Comparison of ENCODE assay signal across 8 cellular contexts in genomic region chr12:121590476-121591143, GRCh38. TPM values are rescaled to one million over a fixed set of nuclear protein-coding genes. Genes with fewer than 3 reads are reported as not detected.
DNase-seq lines count a peak whose midpoint lies in the region; ATAC-seq, FAIRE-seq and TF ChIP-seq lines count a peak whose summit lies in the region.

No MANE protein-coding gene starts in this region.

- no peaks in the 10 kb centered on the region for H3K27me3 Mint-ChIP-seq in T-helper 1 cell treated with Interleukin-12 subunit alpha and Interleukin-12 subunit beta and Interleukin-4 antibody, amounts not matched to agents 30 μg/mL and 1 μg/mL, for 36 hours (ENCODE audit: low read depth)

- H3K27ac Mint-ChIP-seq in T-helper 1 cell treated with Interleukin-12 subunit alpha and Interleukin-12 subunit beta and Interleukin-4 antibody, amounts not matched to agents 30 μg/mL and 1 μg/mL, for 36 hours = peak overlapping the region; percentile 99

- TF ChIP-seq CTCF in astrocyte of the spinal cord (IDR thresholded peaks at IDR 0.05; ENCODE audit: low read depth, low read length) = no peak
- TF ChIP-seq CTCF in HepG2 (CRISPR knock-in tag; IDR thresholded peaks at IDR 0.05) = no peak

- in situ Hi-C loops in astrocyte of the spinal cord (cut with HindIII; ENCODE audit: low sequenced_read_pairs) = no loop called here
- in situ Hi-C loops in HepG2 (cut with HindIII; ENCODE audit: extremely low pct_ligation_motif_present, low pct_unique_long_range_greater_than_20kb) = no loop called here

- H3K36me3 Mint-ChIP-seq in T-helper 1 cell treated with Interleukin-12 subunit alpha and Interleukin-12 subunit beta and Interleukin-4 antibody, amounts not matched to agents 30 μg/mL and 1 μg/mL, for 36 hours (ENCODE audit: low read depth) = peaks cover 15% of the 10 kb centered on the region

- no peaks in the 10 kb centered on the region for H3K36me3 ChIP-seq in HepG2 (replicated peaks in 1 of 2; ENCODE audit: control insufficient read depth in 1 of 2, insufficient read depth in 2 of 2, low read length in 2 of 2)

- peaks cover 31% of the 10 kb centered on the region for H3K4me1 ChIP-seq in HepG2 (ENCODE audit: insufficient read depth, low read length)

- H2AFZ ChIP-seq in HepG2 (ENCODE audit: low read length) = peak overlapping the region; percentile 99

- TSS peak; percentile 58 for BruUV-seq in HepG2 (replicated peaks; lab: Mats Ljungman, UMichigan)

- H3K79me2 ChIP-seq in HepG2 (ENCODE audit: insufficient read depth, low read length) = no peaks in the 10 kb centered on the region

- ATAC-seq in HG02678 (IDR thresholded peaks at IDR 0.05; ENCODE audit: unreplicated experiment) (peak; percentile 53), HepG2 (peak; percentile 76), HG02798 (IDR thresholded peaks at IDR 0.05; ENCODE audit: poor library complexity, unreplicated experiment) (no peak), GM18517 (IDR thresholded peaks at IDR 0.05; ENCODE audit: unreplicated experiment) (no peak)

- peak overlapping the region; percentile 1 for H3K4me3 ChIP-seq in astrocyte of the spinal cord (ENCODE audit: low read depth, low read length)
- H3K4me3 ChIP-seq in HepG2 (replicated peaks in 1 of 3; ENCODE audit: insufficient read depth in 1 of 3, low read depth in 2 of 3, low read length in 3 of 3) = peak overlapping the region; percentile 50 to 69 (median 55)

- CTCF ChIA-PET in HepG2 (lab: Yijun Ruan, JAX; ENCODE audit: low intra/inter-chr PET ratio, low total read pairs) = no interaction called here

- POLR2A ChIA-PET in HepG2 (lab: Yijun Ruan, JAX) = interaction anchor here (0.8 kb wide), 1 partner anchor 10 kb away, joined by 3 read pairs; no protein-coding TSS in a partner anchor

- H3K9me3 ChIP-seq in HepG2 (ENCODE audit: low read length) = no peaks in the 10 kb centered on the region

- DNase-seq in ELF-1 (ENCODE audit: low read depth, low spot score) (peak; percentile 71), astrocyte of the spinal cord (ENCODE audit: low read depth, low spot score) (peak; percentile 29), HepG2 (ENCODE audit: low spot score) (peak; percentile 58)
- peak; percentile 27 to 66 for DNase-seq in stimulated activated CD8-positive, alpha-beta memory T cell treated with anti-CD3 and anti-CD28 coated beads, Interleukin-7, amount 100 ng/mL, for 48 hours (ENCODE audit: extremely low read depth in 1 of 2, low read depth in 1 of 2)

- H3K9ac ChIP-seq in HepG2 (ENCODE audit: insufficient read depth, low read depth, low read length) = peak overlapping the region; percentile 81

- intact Hi-C loops in HepG2 (cut with micrococcal nuclease; ENCODE audit: unreplicated experiment) = no loop called here

- peaks cover 27% of the 10 kb centered on the region for H3K4me1 Mint-ChIP-seq in T-helper 1 cell treated with Interleukin-12 subunit alpha and Interleukin-12 subunit beta and Interleukin-4 antibody, amounts not matched to agents 30 μg/mL and 1 μg/mL, for 36 hours (ENCODE audit: low read depth)

- H3K27ac ChIP-seq in HepG2 (ENCODE audit: extremely low read length, insufficient read depth, low read length) = peak overlapping the region; percentile 90

- no peak for TF ChIP-seq EP300 in HepG2 (IDR thresholded peaks at IDR 0.05; ENCODE audit: low read depth in 2 of 2, low read length in 2 of 2)
- no peak for TF ChIP-seq EP300 in HepG2 (CRISPR knock-in tag; IDR thresholded peaks at IDR 0.05; ENCODE audit: borderline replicate concordance)

- FAIRE-seq in HepG2 (lab: Jason Lieb, UNC) = no peak

- H3K4me2 ChIP-seq in HepG2 (ENCODE audit: low read depth, low read length) = peak overlapping the region; percentile 95

- H4K20me1 ChIP-seq in HepG2 (ENCODE audit: insufficient read depth, low read length) = no peaks in the 10 kb centered on the region

- no peak for TF ChIP-seq POLR2A in HepG2 (IDR thresholded peaks at IDR 0.05; ENCODE audit: insufficient read depth in 1 of 2, low read depth in 2 of 2, low read length in 2 of 2)

- H3K4me3 Mint-ChIP-seq in T-helper 1 cell treated with Interleukin-12 subunit alpha and Interleukin-12 subunit beta and Interleukin-4 antibody, amounts not matched to agents 30 μg/mL and 1 μg/mL, for 36 hours = peak overlapping the region; percentile 80

- H3K27me3 ChIP-seq in HepG2 (ENCODE audit: control insufficient read depth in 1 of 2, insufficient read depth in 2 of 2, low read length in 2 of 2) = no peaks in the 10 kb centered on the region

- no peak for TF ChIP-seq RAD21 in HepG2 (CRISPR knock-in tag; IDR thresholded peaks at IDR 0.05)

- 17% methylated on average over 10 of the region's 10 CpGs for WGBS in HepG2 (ENCODE audit: low lambda C conversion rate)

- H3K9me3 Mint-ChIP-seq in T-helper 1 cell treated with Interleukin-12 subunit alpha and Interleukin-12 subunit beta and Interleukin-4 antibody, amounts not matched to agents 30 μg/mL and 1 μg/mL, for 36 hours = no peaks in the 10 kb centered on the region

TF ChIP-seq in HepG2, 621 proteins besides CTCF, POLR2A, EP300 and RAD21 (continues in another document):
- no peak for TF ChIP-seq GMEB1 (CRISPR knock-in tag; IDR thresholded peaks at IDR 0.05; ENCODE audit: borderline replicate concordance)
- peak; percentile 32; the same call in 1 of the 2 replicates for TF ChIP-seq FOSL2 (CRISPR knock-in tag; IDR thresholded peaks at IDR 0.05)
- TF ChIP-seq ASH2L (IDR thresholded peaks at IDR 0.05; ENCODE audit: insufficient read length, low read depth, low read length) = peak; percentile 74
- peak; percentile 12; the same call in 1 of the 2 replicates for TF ChIP-seq ZFY (CRISPR knock-in tag; IDR thresholded peaks at IDR 0.05)
- 0 out of 2 replicates have a peak, but pooled peaks have one; percentile 26 for TF ChIP-seq ZNF605 (CRISPR knock-in tag; IDR thresholded peaks at IDR 0.05)
- TF ChIP-seq PRPF4 (IDR thresholded peaks at IDR 0.05; ENCODE audit: low read depth, low read length, poor library complexity, severe bottlenecking) = no peak

RNA-seq across cellular contexts. Expression of gene KDM2B, which starts 9.8 kb away (rescaled TPM):
- total RNA-seq in HepG2 (2016; rRNA removed; fragmentation: Illumina TruSeq; extraction: Trizol) = 25.3 and 26.1 TPM in 2 replicates
- total RNA-seq in HepG2 (2016; cell fraction: cytosol; rRNA removed; fragmentation: Illumina TruSeq; extraction: Trizol; ENCODE audit: low read depth) = 11.2 and 11.4 TPM in 2 replicates
- total RNA-seq in HepG2 (2016; cell fraction: insoluble cytoplasmic fraction; rRNA removed; fragmentation: Illumina TruSeq; extraction: Trizol) = 20.6 and 26.1 TPM in 2 replicates
- total RNA-seq in HepG2 (2016; cell fraction: membrane; rRNA removed; fragmentation: Illumina TruSeq; extraction: Trizol) = 25.8 and 29.0 TPM in 2 replicates
- total RNA-seq in HepG2 (2016; cell fraction: nucleus; rRNA removed; fragmentation: Illumina TruSeq; extraction: Trizol) = 18.4 and 20.7 TPM in 2 replicates
- 17.0 and 17.5 TPM in 2 replicates for polyA plus RNA-seq in HepG2 (2011; rRNA removed)
- polyA plus RNA-seq in HepG2 (2011; cell fraction: cytosol; rRNA removed) = 8.3 and 13.5 TPM in 2 replicates
- 50.3 and 60.7 TPM in 2 replicates for polyA plus RNA-seq in HepG2 (2011; cell fraction: nucleus; rRNA removed)
- polyA plus RNA-seq in HepG2 (2012) = 13.5 and 15.6 TPM in 2 replicates
- 6.0 and 6.9 TPM in 2 replicates for polyA plus RNA-seq in HepG2 (2016; cell fraction: cytosol; fragmentation: Illumina TruSeq; extraction: Trizol; ENCODE audit: low read depth)
- polyA plus RNA-seq in HepG2 (2016; cell fraction: insoluble cytoplasmic fraction; fragmentation: Illumina TruSeq; extraction: Trizol; ENCODE audit: low read depth) = 23.7 and 31.0 TPM in 2 replicates
- 17.2 and 18.2 TPM in 2 replicates for polyA plus RNA-seq in HepG2 (2016; cell fraction: membrane; fragmentation: Illumina TruSeq; extraction: Trizol; ENCODE audit: low read depth)
- polyA plus RNA-seq in HepG2 (2016; cell fraction: nucleus; fragmentation: Illumina TruSeq; extraction: Trizol; ENCODE audit: insufficient read depth, low read depth) = 36.9 and 37.0 TPM in 2 replicates
- polyA minus RNA-seq in HepG2 (2011; rRNA and poly(A)+ RNA removed; ENCODE audit: low replicate concordance) = 53.2 and 72.8 TPM in 2 replicates
- 18.0 and 20.7 TPM in 2 replicates for polyA minus RNA-seq in HepG2 (2011; cell fraction: cytosol; rRNA and poly(A)+ RNA removed)
- polyA minus RNA-seq in HepG2 (2011; cell fraction: nucleus; rRNA and poly(A)+ RNA removed) = 21.1 and 21.9 TPM in 2 replicates

RNA-seq across cellular contexts. Expression of gene ORAI1, which starts 35.7 kb away (rescaled TPM):
- 5.9 and 9.2 TPM in 2 replicates for total RNA-seq in HepG2 (2016; rRNA removed; fragmentation: Illumina TruSeq; extraction: Trizol)
- 9.9 and 13.0 TPM in 2 replicates for total RNA-seq in HepG2 (2016; cell fraction: cytosol; rRNA removed; fragmentation: Illumina TruSeq; extraction: Trizol; ENCODE audit: low read depth)
- 5.9 and 8.5 TPM in 2 replicates for total RNA-seq in HepG2 (2016; cell fraction: insoluble cytoplasmic fraction; rRNA removed; fragmentation: Illumina TruSeq; extraction: Trizol)
- total RNA-seq in HepG2 (2016; cell fraction: membrane; rRNA removed; fragmentation: Illumina TruSeq; extraction: Trizol) = 20.1 and 22.8 TPM in 2 replicates
- 5.2 and 6.1 TPM in 2 replicates for total RNA-seq in HepG2 (2016; cell fraction: nucleus; rRNA removed; fragmentation: Illumina TruSeq; extraction: Trizol)
- 17.2 and 22.9 TPM in 2 replicates for polyA plus RNA-seq in HepG2 (2011; rRNA removed)
- 16.7 and 25.1 TPM in 2 replicates for polyA plus RNA-seq in HepG2 (2011; cell fraction: cytosol; rRNA removed)
- 15.9 and 16.3 TPM in 2 replicates for polyA plus RNA-seq in HepG2 (2011; cell fraction: nucleus; rRNA removed)
- polyA plus RNA-seq in HepG2 (2012) = 7.9 and 10.4 TPM in 2 replicates
- polyA plus RNA-seq in HepG2 (2016; cell fraction: cytosol; fragmentation: Illumina TruSeq; extraction: Trizol; ENCODE audit: low read depth) = 25.7 and 30.9 TPM in 2 replicates
- polyA plus RNA-seq in HepG2 (2016; cell fraction: insoluble cytoplasmic fraction; fragmentation: Illumina TruSeq; extraction: Trizol; ENCODE audit: low read depth) = 11.8 and 15.4 TPM in 2 replicates
- 37.8 and 38.4 TPM in 2 replicates for polyA plus RNA-seq in HepG2 (2016; cell fraction: membrane; fragmentation: Illumina TruSeq; extraction: Trizol; ENCODE audit: low read depth)
- polyA plus RNA-seq in HepG2 (2016; cell fraction: nucleus; fragmentation: Illumina TruSeq; extraction: Trizol; ENCODE audit: insufficient read depth, low read depth) = 15.0 and 18.5 TPM in 2 replicates
- 35.3 and 72.8 TPM in 2 replicates for polyA minus RNA-seq in HepG2 (2011; rRNA and poly(A)+ RNA removed; ENCODE audit: low replicate concordance)
- 23.0 and 25.6 TPM in 2 replicates for polyA minus RNA-seq in HepG2 (2011; cell fraction: cytosol; rRNA and poly(A)+ RNA removed)
- polyA minus RNA-seq in HepG2 (2011; cell fraction: nucleus; rRNA and poly(A)+ RNA removed) = 5.9 and 7.3 TPM in 2 replicates

Comparison
In these comparisons a context has a peak if more than half of its experiments do, and no peak if none do; other contexts are left out.
1. ATAC-seq: peak in HG02678 (single experiment) and HepG2 (single experiment); none in HG02798 (single experiment) and GM18517 (single experiment).
2. Peak in every context shown above with its lines, with median percentiles within 50 percentile points of each other: DNase-seq.